ENCODE assay signal across 12 cellular contexts in the genomic region with DNA sequence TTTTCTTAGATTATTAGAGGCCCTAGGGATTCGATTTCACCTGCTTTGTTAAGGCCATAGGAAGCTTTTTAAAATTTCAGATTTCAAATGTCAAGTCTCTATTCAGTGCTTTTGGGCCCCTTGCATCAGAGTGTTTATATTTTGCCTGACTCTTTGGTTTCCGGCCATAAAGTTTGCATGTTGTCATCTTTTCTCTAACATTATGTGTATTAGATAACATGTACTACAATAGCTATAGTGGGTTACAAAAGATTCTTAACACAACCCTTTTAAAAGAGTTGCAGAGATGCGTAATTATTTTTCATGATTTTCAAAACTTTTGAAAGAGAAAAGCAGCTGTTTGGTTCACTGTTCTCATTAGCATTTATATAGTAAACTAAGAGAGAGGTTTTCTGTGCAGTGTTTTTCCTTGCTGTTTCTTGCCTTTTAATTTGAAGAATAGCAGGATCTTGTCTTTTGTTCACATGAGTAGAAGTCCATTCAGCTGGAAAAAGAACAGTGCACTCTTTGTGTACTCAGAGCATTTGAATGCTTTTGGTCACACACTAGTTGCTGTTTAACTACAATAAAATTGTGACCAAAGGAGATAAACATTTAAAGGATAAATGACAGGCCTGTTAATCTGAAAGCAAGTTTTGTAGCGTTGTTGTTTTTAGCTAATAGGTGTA. TPM values are rescaled to one million over a fixed set of nuclear protein-coding genes. Genes with fewer than 3 reads are reported as not detected.
DNase-seq lines count a peak whose midpoint lies in the region; TF ChIP-seq lines count a peak whose summit lies in the region.
"Had no signal": no experiment of that assay in that cellular context is flagged by ENCODE, and none has a peak within 500 bp of the region (broad histone marks: within the 10 kb centered on the region; RNA-seq: fewer than 3 reads in every experiment).

No MANE protein-coding gene starts in this region.

- H3K4me1 ChIP-seq in uterus = peaks cover 7 to 19% of the 10 kb centered on the region in 2 donors

- H3K27ac ChIP-seq in uterus = peak overlapping the region; percentile 34 to 47

- TF ChIP-seq CTCF in uterus (IDR thresholded peaks at IDR 0.05) = no peak

- H3K36me3 Mint-ChIP-seq in activated CD4-positive, alpha-beta memory T cell treated with anti-CD3 and anti-CD28 coated beads, Interleukin-2, amount 10 ng/mL, durations not matched to agents 7 days and 5 days (ENCODE audit: low read depth) = no peaks in the 10 kb centered on the region
- H3K36me3 Mint-ChIP-seq: activated CD4-positive, alpha-beta memory T cell treated with anti-CD3 and anti-CD28 coated beads for 36 hours had no signal

- no peaks in the 10 kb centered on the region for H3K9me3 Mint-ChIP-seq in activated CD4-positive, alpha-beta memory T cell treated with anti-CD3 and anti-CD28 coated beads, Interleukin-2, amount 10 ng/mL, durations not matched to agents 7 days and 5 days
- H3K9me3 Mint-ChIP-seq: activated CD4-positive, alpha-beta memory T cell treated with anti-CD3 and anti-CD28 coated beads for 36 hours had no signal

- CTCF ChIA-PET in activated CD4-positive, alpha-beta memory T cell treated with anti-CD3 and anti-CD28 coated beads, Interleukin-2, amount 10 ng/mL, durations not matched to agents 7 days and 5 days (lab: Charles Lee) = no interaction called here

- H3K27ac Mint-ChIP-seq in activated CD4-positive, alpha-beta memory T cell treated with anti-CD3 and anti-CD28 coated beads, Interleukin-2, amount 10 ng/mL, durations not matched to agents 7 days and 5 days = no peak overlapping the region
- H3K27ac Mint-ChIP-seq: activated CD4-positive, alpha-beta memory T cell treated with anti-CD3 and anti-CD28 coated beads for 36 hours had no signal

- POLR2A ChIA-PET in activated CD4-positive, alpha-beta memory T cell treated with anti-CD3 and anti-CD28 coated beads, Interleukin-2, amount 10 ng/mL, durations not matched to agents 7 days and 5 days (lab: Charles Lee) = no interaction called here

- H3K9me3 ChIP-seq in uterus = no peaks in the 10 kb centered on the region

- TF ChIP-seq POLR2A in uterus (IDR thresholded peaks at IDR 0.05) = no peak

- H3K36me3 ChIP-seq in uterus = no peaks in the 10 kb centered on the region

- H3K4me3 ChIP-seq in uterus = no peak overlapping the region

- DNase-seq in NCI-H510A treated with DMSO at 0.1 percent for 48 hours (lab: John Stamatoyannopoulos, UW) (peak; percentile 24), NCI-H510A (lab: John Stamatoyannopoulos, UW) (no peak), astrocyte of the hippocampus (ENCODE audit: low read depth, low spot score) (peak; percentile 67), left kidney (ENCODE audit: low read depth, low spot score) (peak; percentile 74), uterus (no peak), KBM-7 (no peak)
- no peak for DNase-seq in activated CD4-positive, alpha-beta memory T cell treated with anti-CD3 and anti-CD28 coated beads, Interleukin-2, amount 10 ng/mL, durations not matched to agents 7 days and 5 days
- no peak for DNase-seq in activated CD4-positive, alpha-beta T cell treated with anti-CD3 and anti-CD28 coated beads for 1 hour
- DNase-seq: activated CD4-positive, alpha-beta memory T cell treated with anti-CD3 and anti-CD28 coated beads for 36 hours; left ventricle myocardium superior; NCI-H1436 treated with DMSO at 0.1 percent for 48 hours; SHP77 had no signal

- no peak overlapping the region for H3K4me3 Mint-ChIP-seq in activated CD4-positive, alpha-beta memory T cell treated with anti-CD3 and anti-CD28 coated beads, Interleukin-2, amount 10 ng/mL, durations not matched to agents 7 days and 5 days
- H3K4me3 Mint-ChIP-seq: activated CD4-positive, alpha-beta memory T cell treated with anti-CD3 and anti-CD28 coated beads for 36 hours had no signal

- intact Hi-C loops in uterus (cut with DNase I; ENCODE audit: low total_unique reads) = no loop called here

- no peaks in the 10 kb centered on the region for H3K27me3 Mint-ChIP-seq in activated CD4-positive, alpha-beta memory T cell treated with anti-CD3 and anti-CD28 coated beads, Interleukin-2, amount 10 ng/mL, durations not matched to agents 7 days and 5 days
- H3K27me3 Mint-ChIP-seq: activated CD4-positive, alpha-beta memory T cell treated with anti-CD3 and anti-CD28 coated beads for 36 hours had no signal

- no peaks in the 10 kb centered on the region for H3K4me1 Mint-ChIP-seq in activated CD4-positive, alpha-beta memory T cell treated with anti-CD3 and anti-CD28 coated beads, Interleukin-2, amount 10 ng/mL, durations not matched to agents 7 days and 5 days

- in situ Hi-C loops in KBM-7 (cut with MboI; ENCODE audit: low pct_unique_long_range_greater_than_20kb, low sequenced_read_pairs) = no loop called here

- H3K27me3 ChIP-seq in uterus = no peaks in the 10 kb centered on the region

RNA-seq across cellular contexts. Expression of a gene that starts 52.5 kb away (rescaled TPM):
- total RNA-seq in uterus = 100 to 1,000 TPM in 2 of 4 donors, 10 to 100 TPM in 2; 63.2 to 151 (median 105) TPM
- total RNA-seq in activated CD4-positive, alpha-beta memory T cell treated with anti-CD3 and anti-CD28 coated beads, Interleukin-2, amount 10 ng/mL, durations not matched to agents 7 days and 5 days = 10 to 100 TPM; 48.1 to 48.5 TPM

RNA-seq across cellular contexts. Expression of a gene that starts 52.8 kb away (rescaled TPM):
- 10 to 100 TPM in 1 of 4 donors, 1 to 10 TPM in 3; 1.2 to 35.3 (median 6.2) TPM for total RNA-seq in uterus
- total RNA-seq in activated CD4-positive, alpha-beta memory T cell treated with anti-CD3 and anti-CD28 coated beads, Interleukin-2, amount 10 ng/mL, durations not matched to agents 7 days and 5 days = 1 to 10 TPM; 4.5 to 5.1 TPM

Comparison
In these comparisons a context has a peak if more than half of its experiments do, and no peak if none do; other contexts are left out.
1. DNase-seq: peak in NCI-H510A treated with DMSO at 0.1 percent for 48 hours (single experiment), astrocyte of the hippocampus (single experiment) and left kidney (single experiment); none in NCI-H510A (single experiment), uterus (0 of 2), KBM-7 (single experiment), activated CD4-positive, alpha-beta memory T cell treated with anti-CD3 and anti-CD28 coated beads, Interleukin-2, amount 10 ng/mL, durations not matched to agents 7 days and 5 days (single experiment) and activated CD4-positive, alpha-beta T cell treated with anti-CD3 and anti-CD28 coated beads for 1 hour (single experiment).